1 cellular context compared by ENCODE assay signal in the genomic region with DNA sequence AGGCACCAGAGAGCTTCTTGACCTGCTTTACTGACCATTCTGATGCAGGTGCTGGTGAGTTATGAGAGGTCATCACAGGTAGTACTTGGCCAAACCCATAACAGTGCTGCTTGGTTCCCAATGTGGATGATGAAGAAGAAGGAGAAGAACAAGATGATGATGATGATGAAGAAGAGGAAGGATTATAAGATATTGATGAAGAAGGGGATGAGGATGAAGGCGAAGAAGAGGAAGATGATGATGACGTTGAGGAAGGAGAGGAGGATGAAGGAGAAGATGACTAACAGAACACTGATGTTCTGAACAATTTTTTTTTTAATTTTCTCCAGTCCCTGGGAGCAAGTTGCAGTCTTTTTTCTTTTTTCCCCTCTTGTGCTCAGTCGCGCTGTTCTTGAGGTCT.
A peak's percentile ranks its signal among the peaks of the same experiment; 100 is the strongest.
TF ChIP-seq lines count a peak whose summit lies in the region.

No MANE protein-coding gene starts in this region.

TF ChIP-seq in HepG2, 621 proteins besides CTCF, POLR2A, EP300 and RAD21:
- TF ChIP-seq NPAS2 (CRISPR knock-in tag; IDR thresholded peaks at IDR 0.05; ENCODE audit: borderline replicate concordance) = no peak
- no peak for TF ChIP-seq ISL2 (CRISPR knock-in tag; IDR thresholded peaks at IDR 0.05)
- no peak for TF ChIP-seq ZNF556 (CRISPR knock-in tag; IDR thresholded peaks at IDR 0.05; ENCODE audit: borderline replicate concordance)
- TF ChIP-seq SETDB1 (CRISPR knock-in tag; IDR thresholded peaks at IDR 0.05; ENCODE audit: borderline replicate concordance) = no peak
- TF ChIP-seq CREB1 (IDR thresholded peaks at IDR 0.05) = peak; percentile 65; the same call in 1 of the 2 replicates
- TF ChIP-seq CREB1 (CRISPR knock-in tag; IDR thresholded peaks at IDR 0.05) = no peak
